In the genomic region with DNA sequence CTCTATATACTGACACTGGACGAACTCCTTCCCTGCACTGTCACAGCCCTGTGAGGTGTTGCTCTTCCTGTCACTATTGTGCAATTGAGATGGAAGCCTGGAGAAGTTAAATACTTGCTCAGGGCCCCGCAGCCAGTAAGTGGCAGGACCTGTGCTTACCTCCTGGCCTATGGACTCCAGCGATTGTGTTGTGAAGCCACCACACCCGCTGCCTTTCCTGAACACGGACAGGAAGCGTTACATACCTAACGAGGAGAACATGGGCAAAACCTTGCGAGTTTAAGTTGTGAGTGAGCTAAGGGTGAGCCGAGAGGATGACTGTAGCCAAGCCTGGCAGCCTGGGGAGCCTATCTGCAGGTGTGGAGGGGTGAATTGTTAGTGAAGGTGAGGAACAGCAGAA, we compare ENCODE assay signal across 1 cellular context.
TF ChIP-seq lines count a peak whose summit lies in the region.

No MANE protein-coding gene starts in this region.

TF ChIP-seq in HepG2, 621 proteins besides CTCF, POLR2A, EP300 and RAD21 (continued from another document and continues in another):
- TF ChIP-seq, protein P1, sequence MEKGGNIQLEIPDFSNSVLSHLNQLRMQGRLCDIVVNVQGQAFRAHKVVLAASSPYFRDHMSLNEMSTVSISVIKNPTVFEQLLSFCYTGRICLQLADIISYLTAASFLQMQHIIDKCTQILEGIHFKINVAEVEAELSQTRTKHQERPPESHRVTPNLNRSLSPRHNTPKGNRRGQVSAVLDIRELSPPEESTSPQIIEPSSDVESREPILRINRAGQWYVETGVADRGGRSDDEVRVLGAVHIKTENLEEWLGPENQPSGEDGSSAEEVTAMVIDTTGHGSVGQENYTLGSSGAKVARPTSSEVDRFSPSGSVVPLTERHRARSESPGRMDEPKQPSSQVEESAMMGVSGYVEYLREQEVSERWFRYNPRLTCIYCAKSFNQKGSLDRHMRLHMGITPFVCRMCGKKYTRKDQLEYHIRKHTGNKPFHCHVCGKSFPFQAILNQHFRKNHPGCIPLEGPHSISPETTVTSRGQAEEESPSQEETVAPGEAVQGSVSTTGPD (CRISPR knock-in tag; IDR thresholded peaks at IDR 0.05): no peak
- TF ChIP-seq, protein P2, sequence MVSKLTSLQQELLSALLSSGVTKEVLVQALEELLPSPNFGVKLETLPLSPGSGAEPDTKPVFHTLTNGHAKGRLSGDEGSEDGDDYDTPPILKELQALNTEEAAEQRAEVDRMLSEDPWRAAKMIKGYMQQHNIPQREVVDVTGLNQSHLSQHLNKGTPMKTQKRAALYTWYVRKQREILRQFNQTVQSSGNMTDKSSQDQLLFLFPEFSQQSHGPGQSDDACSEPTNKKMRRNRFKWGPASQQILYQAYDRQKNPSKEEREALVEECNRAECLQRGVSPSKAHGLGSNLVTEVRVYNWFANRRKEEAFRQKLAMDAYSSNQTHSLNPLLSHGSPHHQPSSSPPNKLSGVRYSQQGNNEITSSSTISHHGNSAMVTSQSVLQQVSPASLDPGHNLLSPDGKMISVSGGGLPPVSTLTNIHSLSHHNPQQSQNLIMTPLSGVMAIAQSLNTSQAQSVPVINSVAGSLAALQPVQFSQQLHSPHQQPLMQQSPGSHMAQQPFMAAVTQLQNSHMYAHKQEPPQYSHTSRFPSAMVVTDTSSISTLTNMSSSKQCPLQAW (CRISPR knock-in tag; IDR thresholded peaks at IDR 0.05): peak; percentile 61; the same call in 1 of the 2 replicates
- TF ChIP-seq SOX13 (IDR thresholded peaks at IDR 0.05) (no peak), SOX13 (CRISPR knock-in tag; conservative IDR thresholded peaks at IDR 0.05 in 1 of 2, IDR thresholded peaks at IDR 0.05 in 1 of 2) (peak in 1 of 2 experiments; percentile 60; a peak in 1 of 4 replicates), SAP130 (CRISPR knock-in tag; IDR thresholded peaks at IDR 0.05; ENCODE audit: low read depth) (peak; percentile 51; the same call in 1 of the 2 replicates), ZNF782 (CRISPR knock-in tag; IDR thresholded peaks at IDR 0.05; ENCODE audit: borderline replicate concordance) (no peak), DMAP1 (CRISPR knock-in tag; IDR thresholded peaks at IDR 0.05) (no peak), RORA (CRISPR knock-in tag; IDR thresholded peaks at IDR 0.05) (no peak), GATAD2A (CRISPR knock-in tag; IDR thresholded peaks at IDR 0.05) (peak; percentile 67; the same call in 1 of the 2 replicates), HOXA7 (CRISPR knock-in tag; IDR thresholded peaks at IDR 0.05) (no peak), ZNF432 (CRISPR knock-in tag; IDR thresholded peaks at IDR 0.05; ENCODE audit: borderline replicate concordance) (no peak), ZIK1 (CRISPR knock-in tag; IDR thresholded peaks at IDR 0.05; ENCODE audit: borderline replicate concordance, low read depth) (no peak), ZNF33A (CRISPR knock-in tag; IDR thresholded peaks at IDR 0.05; ENCODE audit: borderline replicate concordance) (no peak), TAF1 (CRISPR knock-in tag; IDR thresholded peaks at IDR 0.05) (0 out of 2 replicates have a peak, but pooled peaks have one; percentile 22), ZNF780A (CRISPR knock-in tag; IDR thresholded peaks at IDR 0.05) (no peak), PHF5A (CRISPR knock-in tag; IDR thresholded peaks at IDR 0.05; ENCODE audit: low read depth, unreplicated experiment) (no peak), CBX1 (IDR thresholded peaks at IDR 0.05; ENCODE audit: low read depth) (no peak), KMT2A (CRISPR knock-in tag; IDR thresholded peaks at IDR 0.05) (no peak), SP5 (CRISPR knock-in tag; IDR thresholded peaks at IDR 0.05; ENCODE audit: borderline replicate concordance, low read depth) (no peak), ZNF30 (CRISPR knock-in tag; IDR thresholded peaks at IDR 0.05) (no peak), HNF4A (CRISPR knock-in tag; IDR thresholded peaks at IDR 0.05) (peak; percentile 52), MXI1 (IDR thresholded peaks at IDR 0.05; ENCODE audit: borderline replicate concordance, low read depth, low read length) (no peak), MXD4 (CRISPR knock-in tag; IDR thresholded peaks at IDR 0.05) (no peak), KLF12 (CRISPR knock-in tag; IDR thresholded peaks at IDR 0.05; ENCODE audit: borderline replicate concordance) (no peak), ZBTB1 (CRISPR knock-in tag; IDR thresholded peaks at IDR 0.05; ENCODE audit: borderline replicate concordance) (no peak), ZFX (CRISPR knock-in tag; IDR thresholded peaks at IDR 0.05; ENCODE audit: low read depth) (peak; percentile 55; the same call in 1 of the 2 replicates), ZNF224 (CRISPR knock-in tag; IDR thresholded peaks at IDR 0.05) (no peak), MEF2D (CRISPR knock-in tag; IDR thresholded peaks at IDR 0.05) (no peak), SALL1 (CRISPR knock-in tag; IDR thresholded peaks at IDR 0.05) (peak; percentile 71), FOXC1 (CRISPR knock-in tag; IDR thresholded peaks at IDR 0.05; ENCODE audit: borderline replicate concordance) (no peak), ZNF83 (CRISPR knock-in tag; IDR thresholded peaks at IDR 0.05; ENCODE audit: borderline replicate concordance) (no peak), ZNF670 (CRISPR knock-in tag; IDR thresholded peaks at IDR 0.05; ENCODE audit: borderline replicate concordance) (no peak), ZNF792 (CRISPR knock-in tag; IDR thresholded peaks at IDR 0.05) (peak; percentile 63; the same call in 1 of the 2 replicates)
- TF ChIP-seq, protein P3, sequence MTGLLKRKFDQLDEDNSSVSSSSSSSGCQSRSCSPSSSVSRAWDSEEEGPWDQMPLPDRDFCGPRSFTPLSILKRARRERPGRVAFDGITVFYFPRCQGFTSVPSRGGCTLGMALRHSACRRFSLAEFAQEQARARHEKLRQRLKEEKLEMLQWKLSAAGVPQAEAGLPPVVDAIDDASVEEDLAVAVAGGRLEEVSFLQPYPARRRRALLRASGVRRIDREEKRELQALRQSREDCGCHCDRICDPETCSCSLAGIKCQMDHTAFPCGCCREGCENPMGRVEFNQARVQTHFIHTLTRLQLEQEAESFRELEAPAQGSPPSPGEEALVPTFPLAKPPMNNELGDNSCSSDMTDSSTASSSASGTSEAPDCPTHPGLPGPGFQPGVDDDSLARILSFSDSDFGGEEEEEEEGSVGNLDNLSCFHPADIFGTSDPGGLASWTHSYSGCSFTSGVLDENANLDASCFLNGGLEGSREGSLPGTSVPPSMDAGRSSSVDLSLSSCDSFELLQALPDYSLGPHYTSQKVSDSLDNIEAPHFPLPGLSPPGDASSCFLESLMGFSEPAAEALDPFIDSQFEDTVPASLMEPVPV (CRISPR knock-in tag; IDR thresholded peaks at IDR 0.05): no peak
- TF ChIP-seq, protein P4, sequence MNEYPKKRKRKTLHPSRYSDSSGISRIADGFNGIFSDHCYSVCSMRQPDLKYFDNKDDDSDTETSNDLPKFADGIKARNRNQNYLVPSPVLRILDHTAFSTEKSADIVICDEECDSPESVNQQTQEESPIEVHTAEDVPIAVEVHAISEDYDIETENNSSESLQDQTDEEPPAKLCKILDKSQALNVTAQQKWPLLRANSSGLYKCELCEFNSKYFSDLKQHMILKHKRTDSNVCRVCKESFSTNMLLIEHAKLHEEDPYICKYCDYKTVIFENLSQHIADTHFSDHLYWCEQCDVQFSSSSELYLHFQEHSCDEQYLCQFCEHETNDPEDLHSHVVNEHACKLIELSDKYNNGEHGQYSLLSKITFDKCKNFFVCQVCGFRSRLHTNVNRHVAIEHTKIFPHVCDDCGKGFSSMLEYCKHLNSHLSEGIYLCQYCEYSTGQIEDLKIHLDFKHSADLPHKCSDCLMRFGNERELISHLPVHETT (CRISPR knock-in tag; conservative IDR thresholded peaks at IDR 0.05): no peak
- TF ChIP-seq, protein P5, sequence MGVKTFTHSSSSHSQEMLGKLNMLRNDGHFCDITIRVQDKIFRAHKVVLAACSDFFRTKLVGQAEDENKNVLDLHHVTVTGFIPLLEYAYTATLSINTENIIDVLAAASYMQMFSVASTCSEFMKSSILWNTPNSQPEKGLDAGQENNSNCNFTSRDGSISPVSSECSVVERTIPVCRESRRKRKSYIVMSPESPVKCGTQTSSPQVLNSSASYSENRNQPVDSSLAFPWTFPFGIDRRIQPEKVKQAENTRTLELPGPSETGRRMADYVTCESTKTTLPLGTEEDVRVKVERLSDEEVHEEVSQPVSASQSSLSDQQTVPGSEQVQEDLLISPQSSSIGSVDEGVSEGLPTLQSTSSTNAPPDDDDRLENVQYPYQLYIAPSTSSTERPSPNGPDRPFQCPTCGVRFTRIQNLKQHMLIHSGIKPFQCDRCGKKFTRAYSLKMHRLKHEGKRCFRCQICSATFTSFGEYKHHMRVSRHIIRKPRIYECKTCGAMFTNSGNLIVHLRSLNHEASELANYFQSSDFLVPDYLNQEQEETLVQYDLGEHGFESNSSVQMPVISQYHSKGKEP (CRISPR knock-in tag; IDR thresholded peaks at IDR 0.05): no peak
- TF ChIP-seq, protein P6, sequence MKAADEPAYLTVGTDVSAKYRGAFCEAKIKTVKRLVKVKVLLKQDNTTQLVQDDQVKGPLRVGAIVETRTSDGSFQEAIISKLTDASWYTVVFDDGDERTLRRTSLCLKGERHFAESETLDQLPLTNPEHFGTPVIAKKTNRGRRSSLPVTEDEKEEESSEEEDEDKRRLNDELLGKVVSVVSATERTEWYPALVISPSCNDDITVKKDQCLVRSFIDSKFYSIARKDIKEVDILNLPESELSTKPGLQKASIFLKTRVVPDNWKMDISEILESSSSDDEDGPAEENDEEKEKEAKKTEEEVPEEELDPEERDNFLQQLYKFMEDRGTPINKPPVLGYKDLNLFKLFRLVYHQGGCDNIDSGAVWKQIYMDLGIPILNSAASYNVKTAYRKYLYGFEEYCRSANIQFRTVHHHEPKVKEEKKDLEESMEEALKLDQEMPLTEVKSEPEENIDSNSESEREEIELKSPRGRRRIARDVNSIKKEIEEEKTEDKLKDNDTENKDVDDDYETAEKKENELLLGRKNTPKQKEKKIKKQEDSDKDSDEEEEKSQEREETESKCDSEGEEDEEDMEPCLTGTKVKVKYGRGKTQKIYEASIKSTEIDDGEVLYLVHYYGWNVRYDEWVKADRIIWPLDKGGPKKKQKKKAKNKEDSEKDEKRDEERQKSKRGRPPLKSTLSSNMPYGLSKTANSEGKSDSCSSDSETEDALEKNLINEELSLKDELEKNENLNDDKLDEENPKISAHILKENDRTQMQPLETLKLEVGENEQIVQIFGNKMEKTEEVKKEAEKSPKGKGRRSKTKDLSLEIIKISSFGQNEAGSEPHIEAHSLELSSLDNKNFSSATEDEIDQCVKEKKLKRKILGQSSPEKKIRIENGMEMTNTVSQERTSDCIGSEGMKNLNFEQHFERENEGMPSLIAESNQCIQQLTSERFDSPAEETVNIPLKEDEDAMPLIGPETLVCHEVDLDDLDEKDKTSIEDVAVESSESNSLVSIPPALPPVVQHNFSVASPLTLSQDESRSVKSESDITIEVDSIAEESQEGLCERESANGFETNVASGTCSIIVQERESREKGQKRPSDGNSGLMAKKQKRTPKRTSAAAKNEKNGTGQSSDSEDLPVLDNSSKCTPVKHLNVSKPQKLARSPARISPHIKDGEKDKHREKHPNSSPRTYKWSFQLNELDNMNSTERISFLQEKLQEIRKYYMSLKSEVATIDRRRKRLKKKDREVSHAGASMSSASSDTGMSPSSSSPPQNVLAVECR (CRISPR knock-in tag; IDR thresholded peaks at IDR 0.05; ENCODE audit: borderline replicate concordance): peak; percentile 30; the same call in 1 of the 2 replicates
- TF ChIP-seq, protein P7, sequence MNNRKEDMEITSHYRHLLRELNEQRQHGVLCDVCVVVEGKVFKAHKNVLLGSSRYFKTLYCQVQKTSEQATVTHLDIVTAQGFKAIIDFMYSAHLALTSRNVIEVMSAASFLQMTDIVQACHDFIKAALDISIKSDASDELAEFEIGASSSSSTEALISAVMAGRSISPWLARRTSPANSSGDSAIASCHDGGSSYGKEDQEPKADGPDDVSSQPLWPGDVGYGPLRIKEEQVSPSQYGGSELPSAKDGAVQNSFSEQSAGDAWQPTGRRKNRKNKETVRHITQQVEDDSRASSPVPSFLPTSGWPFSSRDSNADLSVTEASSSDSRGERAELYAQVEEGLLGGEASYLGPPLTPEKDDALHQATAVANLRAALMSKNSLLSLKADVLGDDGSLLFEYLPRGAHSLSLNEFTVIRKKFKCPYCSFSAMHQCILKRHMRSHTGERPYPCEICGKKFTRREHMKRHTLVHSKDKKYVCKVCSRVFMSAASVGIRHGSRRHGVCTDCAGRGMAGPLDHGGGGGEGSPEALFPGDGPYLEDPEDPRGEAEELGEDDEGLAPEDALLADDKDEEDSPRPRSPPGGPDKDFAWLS (CRISPR knock-in tag; IDR thresholded peaks at IDR 0.05; ENCODE audit: borderline replicate concordance): no peak
- TF ChIP-seq, protein P8, sequence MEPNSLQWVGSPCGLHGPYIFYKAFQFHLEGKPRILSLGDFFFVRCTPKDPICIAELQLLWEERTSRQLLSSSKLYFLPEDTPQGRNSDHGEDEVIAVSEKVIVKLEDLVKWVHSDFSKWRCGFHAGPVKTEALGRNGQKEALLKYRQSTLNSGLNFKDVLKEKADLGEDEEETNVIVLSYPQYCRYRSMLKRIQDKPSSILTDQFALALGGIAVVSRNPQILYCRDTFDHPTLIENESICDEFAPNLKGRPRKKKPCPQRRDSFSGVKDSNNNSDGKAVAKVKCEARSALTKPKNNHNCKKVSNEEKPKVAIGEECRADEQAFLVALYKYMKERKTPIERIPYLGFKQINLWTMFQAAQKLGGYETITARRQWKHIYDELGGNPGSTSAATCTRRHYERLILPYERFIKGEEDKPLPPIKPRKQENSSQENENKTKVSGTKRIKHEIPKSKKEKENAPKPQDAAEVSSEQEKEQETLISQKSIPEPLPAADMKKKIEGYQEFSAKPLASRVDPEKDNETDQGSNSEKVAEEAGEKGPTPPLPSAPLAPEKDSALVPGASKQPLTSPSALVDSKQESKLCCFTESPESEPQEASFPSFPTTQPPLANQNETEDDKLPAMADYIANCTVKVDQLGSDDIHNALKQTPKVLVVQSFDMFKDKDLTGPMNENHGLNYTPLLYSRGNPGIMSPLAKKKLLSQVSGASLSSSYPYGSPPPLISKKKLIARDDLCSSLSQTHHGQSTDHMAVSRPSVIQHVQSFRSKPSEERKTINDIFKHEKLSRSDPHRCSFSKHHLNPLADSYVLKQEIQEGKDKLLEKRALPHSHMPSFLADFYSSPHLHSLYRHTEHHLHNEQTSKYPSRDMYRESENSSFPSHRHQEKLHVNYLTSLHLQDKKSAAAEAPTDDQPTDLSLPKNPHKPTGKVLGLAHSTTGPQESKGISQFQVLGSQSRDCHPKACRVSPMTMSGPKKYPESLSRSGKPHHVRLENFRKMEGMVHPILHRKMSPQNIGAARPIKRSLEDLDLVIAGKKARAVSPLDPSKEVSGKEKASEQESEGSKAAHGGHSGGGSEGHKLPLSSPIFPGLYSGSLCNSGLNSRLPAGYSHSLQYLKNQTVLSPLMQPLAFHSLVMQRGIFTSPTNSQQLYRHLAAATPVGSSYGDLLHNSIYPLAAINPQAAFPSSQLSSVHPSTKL (CRISPR knock-in tag; IDR thresholded peaks at IDR 0.05): peak; percentile 54; the same call in 1 of the 2 replicates
- TF ChIP-seq, protein P9, sequence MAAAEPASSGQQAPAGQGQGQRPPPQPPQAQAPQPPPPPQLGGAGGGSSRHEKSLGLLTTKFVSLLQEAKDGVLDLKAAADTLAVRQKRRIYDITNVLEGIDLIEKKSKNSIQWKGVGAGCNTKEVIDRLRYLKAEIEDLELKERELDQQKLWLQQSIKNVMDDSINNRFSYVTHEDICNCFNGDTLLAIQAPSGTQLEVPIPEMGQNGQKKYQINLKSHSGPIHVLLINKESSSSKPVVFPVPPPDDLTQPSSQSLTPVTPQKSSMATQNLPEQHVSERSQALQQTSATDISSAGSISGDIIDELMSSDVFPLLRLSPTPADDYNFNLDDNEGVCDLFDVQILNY (CRISPR knock-in tag; conservative IDR thresholded peaks at IDR 0.05): no peak
